In genomic region chr15:70535071-70535954, GRCh38 we compare ENCODE assay signal across 8 cellular contexts.
DNase-seq lines count a peak whose midpoint lies in the region; ATAC-seq, FAIRE-seq and TF ChIP-seq lines count a peak whose summit lies in the region.

No MANE protein-coding gene starts in this region.

- H3K4me1 ChIP-seq in colonic mucosa (no peaks in the 10 kb centered on the region), smooth muscle cell (ENCODE audit: low read depth) (no peaks in the 10 kb centered on the region)

- no peaks in the 10 kb centered on the region for H3K9me3 ChIP-seq in colonic mucosa
- no peaks in the 10 kb centered on the region for H3K9me3 ChIP-seq in smooth muscle cell (replicated peaks; ENCODE audit: low read depth)

- no peak for FAIRE-seq in D721Med (lab: Jason Lieb, UNC)

- H3K36me3 ChIP-seq in colonic mucosa (no peaks in the 10 kb centered on the region), smooth muscle cell (ENCODE audit: low read depth) (no peaks in the 10 kb centered on the region)

- WGBS in smooth muscle cell (ENCODE audit: low lambda C conversion rate): 83% methylated on average over 11 of the region's 11 CpGs

- H3F3A ChIP-seq in smooth muscle cell (ENCODE audit: low read depth): no peaks in the 10 kb centered on the region

- ATAC-seq in esophagus mucosa: no peak

- H3K4me3 ChIP-seq in colonic mucosa: no peak overlapping the region
- no peak overlapping the region for H3K4me3 ChIP-seq in smooth muscle cell

- H3K27ac ChIP-seq in colonic mucosa (no peak overlapping the region), smooth muscle cell (ENCODE audit: low read depth) (no peak overlapping the region)

- H4K20me1 ChIP-seq in smooth muscle cell (ENCODE audit: low read depth): no peaks in the 10 kb centered on the region

- DNase-seq in KBM-7: peak; percentile 91
- DNase-seq in activated CD4-positive, alpha-beta T cell treated with anti-CD3 and anti-CD28 coated beads for 1 hour: peak; percentile 28
- peak; percentile 12 for DNase-seq in colonic mucosa
- DNase-seq in stimulated activated CD8-positive, alpha-beta memory T cell treated with anti-CD3 and anti-CD28 coated beads, Interleukin-4, amount 100 ng/mL, for 48 hours: peak; percentile 57
- DNase-seq in smooth muscle cell (lab: John Stamatoyannopoulos, UW; ENCODE audit: unreplicated experiment): no peak
- no peak for DNase-seq in D721Med (ENCODE audit: insufficient read length, low spot score)
- DNase-seq in NCI-H526 treated with DMSO at 0.1 percent for 48 hours (lab: John Stamatoyannopoulos, UW): no peak

- in situ Hi-C loops in KBM-7 (cut with MboI; ENCODE audit: low pct_unique_long_range_greater_than_20kb, low sequenced_read_pairs): no loop called here

- TF ChIP-seq CTCF in colonic mucosa (IDR thresholded peaks at IDR 0.05): no peak
- no peak for TF ChIP-seq CTCF in smooth muscle cell (IDR thresholded peaks at IDR 0.05; ENCODE audit: borderline replicate concordance, insufficient read depth, poor library complexity, severe bottlenecking)
- no peak for TF ChIP-seq CTCF in D721Med (IDR thresholded peaks at IDR 0.05; ENCODE audit: insufficient read depth, missing control alignments)

- H3K9ac ChIP-seq in colonic mucosa (ENCODE audit: low read depth in 2 of 2, low read length in 2 of 2) (no peak overlapping the region), smooth muscle cell (ENCODE audit: low read depth) (no peak overlapping the region)

- H2AFZ ChIP-seq in smooth muscle cell (ENCODE audit: low read depth): no peak overlapping the region

- intact Hi-C loops in colonic mucosa (cut with DNase I): no loop called here

- no peaks in the 10 kb centered on the region for H3K79me2 ChIP-seq in smooth muscle cell (ENCODE audit: low read depth)

- H3K4me2 ChIP-seq in smooth muscle cell: no peak overlapping the region

- H3K27me3 ChIP-seq in colonic mucosa (no peaks in the 10 kb centered on the region), smooth muscle cell (ENCODE audit: low read depth) (peaks cover 16% of the 10 kb centered on the region)

Comparison
In these comparisons a context has a peak if more than half of its experiments do, and no peak if none do; other contexts are left out.
1. DNase-seq: peak in KBM-7 (single experiment), activated CD4-positive, alpha-beta T cell treated with anti-CD3 and anti-CD28 coated beads for 1 hour (single experiment), colonic mucosa (single experiment) and stimulated activated CD8-positive, alpha-beta memory T cell treated with anti-CD3 and anti-CD28 coated beads, Interleukin-4, amount 100 ng/mL, for 48 hours (single experiment); none in smooth muscle cell (single experiment), D721Med (single experiment) and NCI-H526 treated with DMSO at 0.1 percent for 48 hours (single experiment).